In genomic region chr16:71900336-71900735, GRCh38 we compare ENCODE assay signal across 11 cellular contexts. TPM values are rescaled to one million over a fixed set of nuclear protein-coding genes. Genes with fewer than 3 reads are reported as not detected.
DNase-seq lines count a peak whose midpoint lies in the region; ATAC-seq and TF ChIP-seq lines count a peak whose summit lies in the region.
"Had no signal": no experiment of that assay in that cellular context is flagged by ENCODE, and none has a peak within 500 bp of the region (broad histone marks: within the 10 kb centered on the region; RNA-seq: fewer than 3 reads in every experiment).

No MANE protein-coding gene starts in this region.

- intact Hi-C loops in ascending aorta (cut with DNase I), result no loop called here

- H3K27me3 Mint-ChIP-seq in IgD-negative memory B cell (no peaks in the 10 kb centered on the region), mesothelial cell of epicardium (ENCODE audit: low read depth) (no peaks in the 10 kb centered on the region)

- H3K4me1 ChIP-seq in BLaER1 (peaks cover 47% of the 10 kb centered on the region), ascending aorta (peaks cover 0 to 32% of the 10 kb centered on the region in 2 donors)

- H3K36me3 ChIP-seq in BLaER1 (peaks cover 46% of the 10 kb centered on the region), ascending aorta (peaks cover 0 to 6% of the 10 kb centered on the region in 2 donors)
- H3K36me3 ChIP-seq: transverse colon had no signal

- peaks cover 11% of the 10 kb centered on the region; the same call in 1 of the 2 replicates for H3K9me3 ChIP-seq in BLaER1
- no peaks in the 10 kb centered on the region for H3K9me3 ChIP-seq in ascending aorta
- H3K9me3 ChIP-seq: transverse colon had no signal

- H3K27ac Mint-ChIP-seq in IgD-negative memory B cell, result peak overlapping the region; percentile 11 to 86 (median 62)
- H3K27ac Mint-ChIP-seq in mesothelial cell of epicardium, result peak overlapping the region; percentile 81

- TF ChIP-seq CTCF in ascending aorta (IDR thresholded peaks at IDR 0.05) (no peak), mesothelial cell of epicardium (IDR thresholded peaks at IDR 0.05; ENCODE audit: unreplicated experiment) (no peak)

- H3K4me3 Mint-ChIP-seq in IgD-negative memory B cell (peak overlapping the region; percentile 55 to 93 (median 76)), mesothelial cell of epicardium (peak overlapping the region; percentile 15)

- H3K36me3 Mint-ChIP-seq in IgD-negative memory B cell (peaks cover 5% of the 10 kb centered on the region), mesothelial cell of epicardium (peaks cover 17% of the 10 kb centered on the region)

- DNase-seq in ascending aorta (ENCODE audit: low spot score in 2 of 2) (no peak), mesothelial cell of epicardium (ENCODE audit: low spot score in 2 of 2, unreplicated experiment in 2 of 2) (no peak), NCI-H1048 (lab: John Stamatoyannopoulos, UW) (no peak), NCI-H187 treated with DMSO at 0.1 percent for 48 hours (lab: John Stamatoyannopoulos, UW) (no peak)
- no peak for DNase-seq in NK-92 treated with Interleukin-12 subunit alpha and Interleukin-12 subunit beta, amount 100 ng/mL, for 24 hours (lab: John Stamatoyannopoulos, UW)
- DNase-seq: DMS79 treated with DMSO at 0.1 percent for 48 hours, left cardiac atrium, transverse colon had no signal

- H3K27me3 ChIP-seq in BLaER1, result no peaks in the 10 kb centered on the region
- no peaks in the 10 kb centered on the region for H3K27me3 ChIP-seq in ascending aorta
- H3K27me3 ChIP-seq: transverse colon had no signal

- H3K27ac ChIP-seq in BLaER1, result no peak overlapping the region
- peak overlapping the region; percentile 51 to 52 for H3K27ac ChIP-seq in ascending aorta

- no peak overlapping the region for H3K9ac ChIP-seq in BLaER1

- no peak overlapping the region for H3K4me3 ChIP-seq in BLaER1
- peak overlapping the region in 1 of 2 donors; percentile 2 for H3K4me3 ChIP-seq in ascending aorta
- H3K4me3 ChIP-seq: transverse colon had no signal

- peak overlapping the region; percentile 99 for H3K4me2 ChIP-seq in BLaER1

- ATAC-seq in GM18519 (IDR thresholded peaks at IDR 0.05; ENCODE audit: low FRiP score, unreplicated experiment), result no peak

- no peaks in the 10 kb centered on the region for H3K9me3 Mint-ChIP-seq in IgD-negative memory B cell
- peaks cover 3% of the 10 kb centered on the region for H3K9me3 Mint-ChIP-seq in mesothelial cell of epicardium

- peaks cover 97% of the 10 kb centered on the region for H4K20me1 ChIP-seq in BLaER1

- H3K4me1 Mint-ChIP-seq in IgD-negative memory B cell (peaks cover 38 to 48% (median 43%) of the 10 kb centered on the region in 3 donors), mesothelial cell of epicardium (peaks cover 11% of the 10 kb centered on the region)

RNA-seq across cellular contexts. Expression of gene IST1, which starts 5.0 kb away (rescaled TPM):
- polyA plus RNA-seq in IgD-negative memory B cell, result 161 TPM
- total RNA-seq in ascending aorta (116 TPM), mesothelial cell of epicardium (307 to 309 TPM (median 309 TPM) in 3 replicates)

RNA-seq across cellular contexts. Expression of gene ZNF821, which starts 16.4 kb away (rescaled TPM):
- 34.3 TPM for polyA plus RNA-seq in IgD-negative memory B cell
- total RNA-seq in ascending aorta (not detected), mesothelial cell of epicardium (25.2 to 28.8 TPM (median 27.1 TPM) in 3 replicates)

RNA-seq across cellular contexts. Expression of gene ATXN1L, which starts 54.6 kb away (rescaled TPM):
- 5.4 TPM for polyA plus RNA-seq in IgD-negative memory B cell
- total RNA-seq in ascending aorta (11.8 TPM), mesothelial cell of epicardium (31.6 to 32.5 TPM (median 31.9 TPM) in 3 replicates)

Comparison
In these comparisons a context has a peak if more than half of its experiments do, and no peak if none do; other contexts are left out.
1. RNA of gene ZNF821, which starts 16.4 kb away (total RNA-seq): 25.2 to 28.8 TPM in mesothelial cell of epicardium; not detected in ascending aorta (single experiment); every median in the first group is over 10 times any median in the second.